ENCODE assay signal across 11 cellular contexts in genomic region chr17:859461-860195, GRCh38.
DNase-seq lines count a peak whose midpoint lies in the region; ATAC-seq and TF ChIP-seq lines count a peak whose summit lies in the region.
"Had no signal": no experiment of that assay in that cellular context is flagged by ENCODE, and none has a peak within 500 bp of the region (broad histone marks: within the 10 kb centered on the region; RNA-seq: fewer than 3 reads in every experiment).

No MANE protein-coding gene starts in this region.

- no peaks in the 10 kb centered on the region for H3K4me1 Mint-ChIP-seq in activated naive CD8-positive, alpha-beta T cell treated with anti-CD3 and anti-CD28 coated beads for 36 hours
- H3K4me1 Mint-ChIP-seq: CD14-positive monocyte had no signal

- H3K4me3 ChIP-seq in brain microvascular endothelial cell (ENCODE audit: low read depth, low read length) (no peak overlapping the region), iPS-15b (ENCODE audit: low read depth, low read length) (no peak overlapping the region)

- no peak for TF ChIP-seq CTCF in brain microvascular endothelial cell (IDR thresholded peaks at IDR 0.05; ENCODE audit: low read depth, low read length, missing control alignments)

- intact Hi-C loops in sciatic nerve (cut with DNase I) = no loop called here

- ATAC-seq in sciatic nerve (peak; percentile 35), GM21526 (IDR thresholded peaks at IDR 0.05; ENCODE audit: low FRiP score, unreplicated experiment) (no peak)

- in situ Hi-C loops in brain microvascular endothelial cell (cut with HindIII; ENCODE audit: low pct_ligation_motif_present, low sequenced_read_pairs) = no loop called here

- H3K36me3 ChIP-seq in brain microvascular endothelial cell (replicated peaks) (no peaks in the 10 kb centered on the region), iPS-15b (ENCODE audit: control insufficient read depth, insufficient read depth, low read length) (peaks cover 10% of the 10 kb centered on the region)

- H3K9me3 ChIP-seq in iPS-15b (ENCODE audit: control insufficient read depth, insufficient read depth, low read length) = no peaks in the 10 kb centered on the region

- peaks cover 5% of the 10 kb centered on the region for H3K4me1 ChIP-seq in iPS-15b (ENCODE audit: control insufficient read depth, insufficient read depth, low read length)

- no peaks in the 10 kb centered on the region for H3K9me3 Mint-ChIP-seq in activated naive CD8-positive, alpha-beta T cell treated with anti-CD3 and anti-CD28 coated beads for 36 hours
- H3K9me3 Mint-ChIP-seq: CD14-positive monocyte had no signal

- peak overlapping the region; percentile 41 for H3K9ac ChIP-seq in iPS-15b (ENCODE audit: low read depth, low read length)

- H3K27me3 ChIP-seq in brain microvascular endothelial cell (replicated peaks) (no peaks in the 10 kb centered on the region), iPS-15b (ENCODE audit: control insufficient read depth, insufficient read depth, low read length) (no peaks in the 10 kb centered on the region)

- H3K36me3 Mint-ChIP-seq in activated naive CD8-positive, alpha-beta T cell treated with anti-CD3 and anti-CD28 coated beads for 36 hours = no peaks in the 10 kb centered on the region
- H3K36me3 Mint-ChIP-seq: CD14-positive monocyte had no signal

- H3K27ac ChIP-seq in brain microvascular endothelial cell = no peak overlapping the region

- DNase-seq in EH (ENCODE audit: low read depth) = peak; percentile 61
- DNase-seq in brain microvascular endothelial cell = peak; percentile 7
- no peak for DNase-seq in sciatic nerve (ENCODE audit: low spot score)
- DNase-seq in GM19240 (ENCODE audit: insufficient read length, low spot score) = no peak
- DNase-seq in activated CD4-positive, alpha-beta T cell treated with anti-CD3 and anti-CD28 coated beads for 4 hours = no peak
- no peak for DNase-seq in activated naive CD8-positive, alpha-beta T cell treated with anti-CD3 and anti-CD28 coated beads for 36 hours
- DNase-seq: NCI-H2171; stimulated activated CD4-positive, alpha-beta T cell treated with anti-CD3 and anti-CD28 coated beads, Interleukin-4, amount 100 ng/mL, for 24 hours had no signal

- H3K27me3 Mint-ChIP-seq in activated naive CD8-positive, alpha-beta T cell treated with anti-CD3 and anti-CD28 coated beads for 36 hours = peaks cover 25% of the 10 kb centered on the region

- no peak overlapping the region for H3K4me3 Mint-ChIP-seq in activated naive CD8-positive, alpha-beta T cell treated with anti-CD3 and anti-CD28 coated beads for 36 hours
- H3K4me3 Mint-ChIP-seq: CD14-positive monocyte had no signal

- no peak overlapping the region for H3K27ac Mint-ChIP-seq in activated naive CD8-positive, alpha-beta T cell treated with anti-CD3 and anti-CD28 coated beads for 36 hours
- H3K27ac Mint-ChIP-seq: CD14-positive monocyte had no signal

Comparison
In these comparisons a context has a peak if more than half of its experiments do, and no peak if none do; other contexts are left out.
1. DNase-seq: peak in EH (single experiment) and brain microvascular endothelial cell (single experiment); none in sciatic nerve (single experiment), GM19240 (single experiment), activated CD4-positive, alpha-beta T cell treated with anti-CD3 and anti-CD28 coated beads for 4 hours (0 of 2) and activated naive CD8-positive, alpha-beta T cell treated with anti-CD3 and anti-CD28 coated beads for 36 hours (single experiment).